Comparison of ENCODE assay signal across 1 cellular context in the genomic region with DNA sequence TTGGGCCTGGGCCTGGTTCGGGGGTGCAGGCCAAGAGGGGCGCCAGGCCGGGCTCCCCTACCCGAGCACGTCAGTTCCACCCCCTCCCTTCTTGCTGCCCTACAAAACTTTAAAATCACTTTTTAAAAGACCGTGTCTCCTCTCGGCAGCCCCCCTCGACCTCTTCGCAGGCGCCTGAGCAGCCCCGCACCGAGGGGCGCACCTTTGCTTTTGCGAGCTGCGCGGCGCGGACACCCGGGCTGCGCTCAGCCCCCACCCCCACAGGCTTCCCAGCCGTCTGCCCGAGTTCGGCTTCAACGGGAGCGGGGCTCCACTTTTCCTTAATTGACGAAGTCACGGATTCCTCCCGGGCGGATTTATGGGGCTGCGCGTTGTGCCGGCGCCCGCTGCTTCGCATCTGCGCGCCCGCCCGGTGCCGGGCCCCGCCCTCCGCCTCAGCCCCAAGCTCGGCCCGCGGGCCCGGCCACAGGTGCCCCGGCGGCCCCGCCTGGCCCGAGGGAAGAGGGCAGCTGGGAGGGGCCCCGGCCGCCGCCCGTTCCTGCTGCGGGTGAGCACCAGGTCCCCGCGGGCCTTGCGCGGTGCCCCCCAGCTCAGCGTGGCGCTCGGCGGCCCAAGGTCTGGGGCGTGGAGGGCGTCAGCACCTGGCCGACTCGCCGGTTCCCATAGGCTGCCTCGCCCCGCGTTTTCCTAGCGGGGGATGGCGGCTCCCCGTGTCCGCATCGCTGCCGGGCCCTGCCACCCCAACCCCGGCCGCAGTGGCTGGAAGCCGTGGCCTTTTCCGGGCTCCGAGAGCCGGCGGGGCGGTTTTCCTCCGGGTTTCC.
TF ChIP-seq lines count a peak whose summit lies in the region.

No MANE protein-coding gene starts in this region.

TF ChIP-seq in GM23338, 12 proteins besides CTCF, POLR2A, EP300 and RAD21 (continued from another document):
- no peak for TF ChIP-seq ZNF462 (CRISPR knock-in tag; IDR thresholded peaks at IDR 0.05)
